Comparison of ENCODE assay signal across 11 cellular contexts in the genomic region with DNA sequence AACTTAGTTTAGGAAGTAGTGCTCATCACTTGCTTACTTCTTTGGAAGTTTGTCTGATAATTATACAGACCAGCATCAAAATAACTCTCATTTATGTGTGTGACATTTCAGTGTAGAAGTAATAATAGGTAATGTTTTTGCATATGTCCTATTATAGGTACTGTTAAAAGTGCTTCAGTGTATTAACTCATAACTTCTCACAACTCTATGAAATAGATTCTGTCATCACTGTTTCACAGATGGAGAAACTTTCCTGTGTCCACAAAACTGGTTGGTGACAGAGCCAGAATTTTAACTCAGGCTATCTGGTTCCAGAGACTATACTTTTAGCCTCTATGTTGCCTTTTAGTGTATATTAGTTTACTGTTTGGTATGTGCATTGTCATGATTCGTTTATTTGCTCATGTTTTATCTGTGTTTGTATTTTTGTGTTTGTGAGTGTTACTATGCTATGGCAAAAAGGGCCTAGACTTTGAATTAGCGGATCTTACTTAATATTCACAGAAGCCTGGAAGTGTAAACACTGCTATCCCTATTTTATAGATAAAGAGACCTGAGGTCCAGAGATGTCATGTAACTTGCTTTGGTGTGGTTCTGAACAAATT. TPM values are rescaled to one million over a fixed set of nuclear protein-coding genes. Genes with fewer than 3 reads are reported as not detected.
DNase-seq lines count a peak whose midpoint lies in the region; ATAC-seq, FAIRE-seq and TF ChIP-seq lines count a peak whose summit lies in the region.
"Had no signal": no experiment of that assay in that cellular context is flagged by ENCODE, and none has a peak within 500 bp of the region (broad histone marks: within the 10 kb centered on the region; RNA-seq: fewer than 3 reads in every experiment).

No MANE protein-coding gene starts in this region.

- no peaks in the 10 kb centered on the region for H3K36me3 ChIP-seq in thoracic aorta

- no peak overlapping the region for H3K4me3 Mint-ChIP-seq in activated naive CD4-positive, alpha-beta T cell treated with anti-CD3 and anti-CD28 coated beads for 36 hours

- H3K4me1 ChIP-seq in thoracic aorta (ENCODE audit: control insufficient read depth in 1 of 2, low read depth in 2 of 2) = peaks cover 49 to 73% of the 10 kb centered on the region in 2 donors

- H3K27ac ChIP-seq in thoracic aorta = peak overlapping the region; percentile 67 to 84

- no peaks in the 10 kb centered on the region for H3K27me3 Mint-ChIP-seq in activated naive CD4-positive, alpha-beta T cell treated with anti-CD3 and anti-CD28 coated beads for 36 hours (ENCODE audit: low read depth)

- peaks cover 51% of the 10 kb centered on the region for H3K4me1 Mint-ChIP-seq in activated naive CD4-positive, alpha-beta T cell treated with anti-CD3 and anti-CD28 coated beads for 36 hours (ENCODE audit: low read depth)

- DNase-seq in activated naive CD4-positive, alpha-beta T cell treated with anti-CD3 and anti-CD28 coated beads for 36 hours = no peak
- no peak for DNase-seq in activated naive CD4-positive, alpha-beta T cell treated with anti-CD3 and anti-CD28 coated beads, Interleukin-2, amount 50 U/mL, for 72 hours (ENCODE audit: low spot score in 2 of 2)
- DNase-seq in astrocyte of the hippocampus (ENCODE audit: low read depth, low spot score) = peak; percentile 9
- DNase-seq in thoracic aorta (ENCODE audit: low spot score) = no peak
- DNase-seq in NCI-H2081 (lab: John Stamatoyannopoulos, UW) = no peak
- no peak for DNase-seq in D341Med (ENCODE audit: low spot score)
- DNase-seq: activated effector memory CD4-positive, alpha-beta T cell treated with Interleukin-2 at 50 U/mL for 16 hours; NCI-H748 treated with DMSO at 0.1 percent for 48 hours; stimulated activated CD4-positive, alpha-beta T cell treated with anti-CD3 and anti-CD28 coated beads, Interleukin-4, amount 100 ng/mL, for 24 hours had no signal

- TF ChIP-seq CTCF in thoracic aorta (IDR thresholded peaks at IDR 0.05) = no peak

- no peaks in the 10 kb centered on the region for H3K27me3 ChIP-seq in thoracic aorta (replicated peaks; ENCODE audit: insufficient read depth)

- intact Hi-C loops in activated naive CD4-positive, alpha-beta T cell treated with anti-CD3 and anti-CD28 coated beads for 36 hours (cut with micrococcal nuclease) = loop anchor here (2.0 to 10.0 kb wide), 8 partner anchors 65 to 482 kb away; a partner anchor contains a TSS

- H3K36me3 Mint-ChIP-seq in activated naive CD4-positive, alpha-beta T cell treated with anti-CD3 and anti-CD28 coated beads for 36 hours (ENCODE audit: low read depth) = peaks cover 17% of the 10 kb centered on the region
- peaks cover 5 to 23% of the 10 kb centered on the region in 2 donors for H3K36me3 Mint-ChIP-seq in activated naive CD4-positive, alpha-beta T cell treated with anti-CD3 and anti-CD28 coated beads, Interleukin-2, amount 50 U/mL, for 72 hours

- FAIRE-seq in islet of Langerhans (lab: Jason Lieb, UNC) = peak; percentile 24

- peaks cover 4% of the 10 kb centered on the region for H3K9me3 ChIP-seq in thoracic aorta

- no peak for ATAC-seq in activated naive CD4-positive, alpha-beta T cell treated with anti-CD3 and anti-CD28 coated beads, Interleukin-2, amount 50 U/mL, for 72 hours
- ATAC-seq in thoracic aorta (ENCODE audit: insufficient number of reproducible peaks, low FRiP score, low read depth) (no peak), HG03378 (IDR thresholded peaks at IDR 0.05; ENCODE audit: unreplicated experiment) (no peak)

- CTCF ChIA-PET in activated naive CD4-positive, alpha-beta T cell treated with anti-CD3 and anti-CD28 coated beads for 36 hours (lab: Charles Lee) = no interaction called here

- H3K9me3 Mint-ChIP-seq in activated naive CD4-positive, alpha-beta T cell treated with anti-CD3 and anti-CD28 coated beads for 36 hours = peaks cover 11% of the 10 kb centered on the region
- H3K9me3 Mint-ChIP-seq in activated naive CD4-positive, alpha-beta T cell treated with anti-CD3 and anti-CD28 coated beads, Interleukin-2, amount 50 U/mL, for 72 hours = peaks cover 5 to 10% of the 10 kb centered on the region in 2 donors

- H3K4me3 ChIP-seq in thoracic aorta = peak overlapping the region; percentile 21

- H3K27ac Mint-ChIP-seq in activated naive CD4-positive, alpha-beta T cell treated with anti-CD3 and anti-CD28 coated beads for 36 hours = peak overlapping the region; percentile 4
- peak overlapping the region in 1 of 2 donors; percentile 14 for H3K27ac Mint-ChIP-seq in activated naive CD4-positive, alpha-beta T cell treated with anti-CD3 and anti-CD28 coated beads, Interleukin-2, amount 50 U/mL, for 72 hours

RNA-seq across cellular contexts. Expression of a gene that starts 12.7 kb away (rescaled TPM):
- total RNA-seq in activated naive CD4-positive, alpha-beta T cell treated with anti-CD3 and anti-CD28 coated beads for 36 hours = 1 to 10 TPM; 6.1 to 6.6 TPM
- total RNA-seq in activated naive CD4-positive, alpha-beta T cell treated with anti-CD3 and anti-CD28 coated beads, Interleukin-2, amount 50 U/mL, for 72 hours = 10 to 100 TPM; 12.0 to 12.5 TPM
- 10 to 100 TPM; 24.8 to 46.6 TPM for total RNA-seq in thoracic aorta
